9 cellular contexts compared by ENCODE assay signal in the genomic region with DNA sequence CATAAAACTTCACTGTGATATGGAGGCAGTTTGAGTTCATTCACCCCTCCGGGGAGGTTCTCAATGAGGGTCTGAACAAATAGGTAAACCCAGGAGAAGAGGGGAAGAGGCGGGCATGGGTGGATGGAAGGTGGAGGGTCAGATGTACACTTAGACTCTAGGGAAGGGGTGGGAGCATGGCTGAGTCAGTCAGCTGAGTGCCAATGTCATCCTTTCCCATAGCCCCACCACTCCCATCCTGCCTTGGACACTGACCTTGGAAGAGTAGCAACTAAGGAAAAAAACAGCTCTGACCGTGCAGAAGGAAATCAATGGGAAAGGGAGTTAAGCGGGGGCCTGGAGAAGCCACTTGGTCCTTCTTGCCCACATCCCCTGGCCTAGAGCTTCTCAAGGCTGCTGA. TPM values are rescaled to one million over a fixed set of nuclear protein-coding genes. Genes with fewer than 3 reads are reported as not detected.
"Had no signal": no experiment of that assay in that cellular context is flagged by ENCODE, and none has a peak within 500 bp of the region (broad histone marks: within the 10 kb centered on the region; RNA-seq: fewer than 3 reads in every experiment).

No MANE protein-coding gene starts in this region.

- H3K4me2 ChIP-seq: KMS-11 had no signal

- FAIRE-seq: H54, HepG2 had no signal

- H3K9ac ChIP-seq: GM23248, KMS-11 had no signal

- H3K27ac ChIP-seq: GM23248, KMS-11 had no signal

- DNase-seq: GM23248, GOT3, H9, HCEC 1CT, KBM-7 had no signal

- ATAC-seq: HepG2 had no signal

- H3K4me3 ChIP-seq: GM23248 had no signal

- H2AFZ ChIP-seq: GM23248 had no signal

RNA-seq across cellular contexts. Expression of a gene that starts 9.9 kb away (rescaled TPM):
- total RNA-seq: GM23248, HepG2 had no signal
- polyA plus RNA-seq: GM23248, IgD-negative memory B cell had no signal
